Comparison of ENCODE assay signal across 8 cellular contexts in the genomic region with DNA sequence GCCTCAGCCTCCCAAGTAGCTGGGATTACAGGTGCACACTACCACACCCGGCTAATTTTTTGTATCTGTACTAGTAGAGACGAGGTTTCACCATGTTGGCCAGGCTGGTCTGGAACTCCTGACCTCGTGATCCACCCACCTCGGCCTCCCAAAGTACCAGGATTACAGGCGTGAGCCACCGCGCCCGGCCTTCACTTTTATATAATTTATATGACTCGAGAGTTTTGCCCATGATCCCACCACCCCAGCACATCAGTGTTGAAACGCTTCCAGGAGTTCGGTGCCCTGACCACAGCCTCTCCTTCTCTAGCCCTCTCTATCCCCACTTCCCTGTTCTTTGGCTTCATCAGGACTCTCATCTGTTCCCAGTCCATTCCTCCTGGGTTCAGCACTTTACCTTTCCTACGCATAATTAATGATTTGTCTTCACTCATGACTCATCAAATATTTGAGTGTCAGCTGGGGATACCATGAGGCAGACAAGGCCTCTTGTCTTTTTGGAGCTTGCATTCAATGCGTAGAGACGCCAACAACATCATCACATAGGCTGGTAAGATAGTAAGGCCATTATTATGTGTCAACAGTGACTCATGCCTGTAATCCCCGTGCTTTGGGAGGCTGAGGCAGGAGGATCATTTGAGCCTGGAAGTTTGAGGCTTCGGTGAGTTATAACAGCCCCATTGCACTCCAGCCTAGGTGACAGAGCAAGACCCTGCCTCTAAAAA. TPM values are rescaled to one million over a fixed set of nuclear protein-coding genes. Genes with fewer than 3 reads are reported as not detected.
DNase-seq lines count a peak whose midpoint lies in the region; ATAC-seq and TF ChIP-seq lines count a peak whose summit lies in the region.

No MANE protein-coding gene starts in this region.

- H3K27me3 ChIP-seq in foreskin keratinocyte, result no peaks in the 10 kb centered on the region

- no peaks in the 10 kb centered on the region for H3K9me3 Mint-ChIP-seq in stimulated activated memory B cell treated with anti-CD40 and anti-IgM and Interleukin-4, amounts not matched to agents 10 μg/mL and 1 μg/mL and 100 μg/mL, for 72 hours

- no peak for TF ChIP-seq CTCF in VCaP (conservative IDR thresholded peaks at IDR 0.05)
- TF ChIP-seq CTCF in foreskin keratinocyte (conservative IDR thresholded peaks at IDR 0.05), result no peak

- H3K27me3 Mint-ChIP-seq in stimulated activated memory B cell treated with anti-CD40 and anti-IgM and Interleukin-4, amounts not matched to agents 10 μg/mL and 1 μg/mL and 100 μg/mL, for 72 hours, result no peaks in the 10 kb centered on the region

- peak overlapping the region; percentile 55 for H3K4me3 Mint-ChIP-seq in stimulated activated memory B cell treated with anti-CD40 and anti-IgM and Interleukin-4, amounts not matched to agents 10 μg/mL and 1 μg/mL and 100 μg/mL, for 72 hours

- peak; percentile 67 for DNase-seq in activated effector memory CD4-positive, alpha-beta T cell treated with anti-CD3 and anti-CD28 coated beads, Interleukin-2, amount 50 U/mL, for 16 hours
- no peak for DNase-seq in activated effector memory CD4-positive, alpha-beta T cell treated with Interleukin-2 at 50 U/mL for 16 hours
- peak; percentile 93 to 94 for DNase-seq in foreskin keratinocyte
- DNase-seq in NCI-H524 (lab: John Stamatoyannopoulos, UW), result no peak

- peak overlapping the region; percentile 99 for H3K27ac Mint-ChIP-seq in stimulated activated memory B cell treated with anti-CD40 and anti-IgM and Interleukin-4, amounts not matched to agents 10 μg/mL and 1 μg/mL and 100 μg/mL, for 72 hours

- H3K36me3 Mint-ChIP-seq in stimulated activated memory B cell treated with anti-CD40 and anti-IgM and Interleukin-4, amounts not matched to agents 10 μg/mL and 1 μg/mL and 100 μg/mL, for 72 hours, result peaks cover 26% of the 10 kb centered on the region

- peak overlapping the region; percentile 92 for H3K27ac ChIP-seq in VCaP
- H3K27ac ChIP-seq in foreskin keratinocyte, result peak overlapping the region; percentile 89

- H3K4me1 ChIP-seq in foreskin keratinocyte, result peaks cover 18% of the 10 kb centered on the region

- ATAC-seq in foreskin keratinocyte (peak; percentile 76), GM18502 (IDR thresholded peaks at IDR 0.05; ENCODE audit: poor library complexity, unreplicated experiment) (no peak), GM19328 (IDR thresholded peaks at IDR 0.05; ENCODE audit: unreplicated experiment) (no peak)
- ATAC-seq in stimulated activated memory B cell treated with anti-CD40 and anti-IgM and Interleukin-4, amounts not matched to agents 10 μg/mL and 1 μg/mL and 100 μg/mL, for 72 hours, result no peak

- H3K4me1 Mint-ChIP-seq in stimulated activated memory B cell treated with anti-CD40 and anti-IgM and Interleukin-4, amounts not matched to agents 10 μg/mL and 1 μg/mL and 100 μg/mL, for 72 hours, result peaks cover 34% of the 10 kb centered on the region

RNA-seq across cellular contexts. Expression of a gene that starts 1.4 kb away (rescaled TPM):
- total RNA-seq in foreskin keratinocyte, result 54.7 and 56.2 TPM in 2 replicates
- polyA plus RNA-seq in foreskin keratinocyte, result 75.0 and 76.1 TPM in 2 replicates

RNA-seq across cellular contexts. Expression of a gene that starts 20.3 kb away (rescaled TPM):
- 18.4 and 18.5 TPM in 2 replicates for total RNA-seq in foreskin keratinocyte
- 12.4 and 14.2 TPM in 2 replicates for polyA plus RNA-seq in foreskin keratinocyte

RNA-seq across cellular contexts. Expression of a gene that starts 27.8 kb away (rescaled TPM):
- total RNA-seq in foreskin keratinocyte, result 0.14 and 0.34 TPM in 2 replicates
- 0.32 and 0.37 TPM in 2 replicates for polyA plus RNA-seq in foreskin keratinocyte

RNA-seq across cellular contexts. Expression of a gene that starts 33.7 kb away (rescaled TPM):
- total RNA-seq in foreskin keratinocyte, result 0.63 and 1.2 TPM in 2 replicates
- polyA plus RNA-seq in foreskin keratinocyte, result 1.1 and 1.8 TPM in 2 replicates

Comparison
In these comparisons a context has a peak if more than half of its experiments do, and no peak if none do; other contexts are left out.
1. DNase-seq: peak in activated effector memory CD4-positive, alpha-beta T cell treated with anti-CD3 and anti-CD28 coated beads, Interleukin-2, amount 50 U/mL, for 16 hours (single experiment) and foreskin keratinocyte (2 of 2); none in activated effector memory CD4-positive, alpha-beta T cell treated with Interleukin-2 at 50 U/mL for 16 hours (single experiment) and NCI-H524 (0 of 2).